In genomic region chr15:69591905-69592508, GRCh38 we compare ENCODE assay signal across 13 cellular contexts.
DNase-seq lines count a peak whose midpoint lies in the region; ATAC-seq and TF ChIP-seq lines count a peak whose summit lies in the region.
"Had no signal": no experiment of that assay in that cellular context is flagged by ENCODE, and none has a peak within 500 bp of the region (broad histone marks: within the 10 kb centered on the region; RNA-seq: fewer than 3 reads in every experiment).

No MANE protein-coding gene starts in this region.

- TF ChIP-seq CTCF in lower lobe of right lung (IDR thresholded peaks at IDR 0.05): no peak
- TF ChIP-seq CTCF in WERI-Rb-1 (IDR thresholded peaks at IDR 0.05; ENCODE audit: low read depth, low read length): no peak

- H3K27ac ChIP-seq in lower lobe of right lung: no peak overlapping the region
- no peak overlapping the region for H3K27ac ChIP-seq in WERI-Rb-1
- H3K27ac ChIP-seq: BLaER1 had no signal

- intact Hi-C loops in lower lobe of right lung (cut with DNase I): no loop called here

- H3K9me3 ChIP-seq in lower lobe of right lung (no peaks in the 10 kb centered on the region), WERI-Rb-1 (ENCODE audit: severe bottlenecking) (no peaks in the 10 kb centered on the region)
- H3K9me3 ChIP-seq: BLaER1 had no signal

- peak; percentile 65 for DNase-seq in Daoy (ENCODE audit: low read depth)
- DNase-seq in NCI-H2029 (lab: John Stamatoyannopoulos, UW): peak; percentile 84
- peak; percentile 20 for DNase-seq in RPMI8226
- no peak for DNase-seq in lower lobe of right lung
- DNase-seq in epidermal melanocyte (ENCODE audit: insufficient read length, low spot score): no peak
- DNase-seq in WERI-Rb-1: no peak
- no peak for DNase-seq in stimulated activated CD4-positive, alpha-beta T cell treated with anti-CD3 and anti-CD28 coated beads, Interleukin-4, amount 100 ng/mL, for 24 hours
- DNase-seq: activated naive CD4-positive, alpha-beta T cell treated with Interleukin-2 at 50 U/mL for 16 hours; OCI-M1; stimulated activated naive CD8-positive, alpha-beta T cell treated with anti-CD3 and anti-CD28 coated beads, Interleukin-15, Interleukin-2, amounts not matched to agents 100 U/mL and 50 U/mL, for 24 hours; T1000 had no signal

- H3K4me3 ChIP-seq in lower lobe of right lung (no peak overlapping the region), WERI-Rb-1 (ENCODE audit: low read depth, low read length) (no peak overlapping the region)
- H3K4me3 ChIP-seq: BLaER1 had no signal

- H3K36me3 ChIP-seq in lower lobe of right lung (no peaks in the 10 kb centered on the region), WERI-Rb-1 (no peaks in the 10 kb centered on the region)
- H3K36me3 ChIP-seq: BLaER1 had no signal

- ATAC-seq in lower lobe of right lung (peak; percentile 27 to 56), HG02884 (IDR thresholded peaks at IDR 0.05; ENCODE audit: unreplicated experiment) (no peak)
- ATAC-seq: stimulated activated naive CD8-positive, alpha-beta T cell treated with anti-CD3 and anti-CD28 coated beads, Interleukin-15, Interleukin-2, amounts not matched to agents 100 U/mL and 50 U/mL, for 24 hours had no signal

- peaks cover 52% of the 10 kb centered on the region for H3K4me1 ChIP-seq in lower lobe of right lung

- no peaks in the 10 kb centered on the region for H3K27me3 ChIP-seq in lower lobe of right lung (ENCODE audit: low read depth)
- no peaks in the 10 kb centered on the region for H3K27me3 ChIP-seq in WERI-Rb-1 (ENCODE audit: insufficient read depth, low read depth, severe bottlenecking)

Comparison
In these comparisons a context has a peak if more than half of its experiments do, and no peak if none do; other contexts are left out.
1. DNase-seq: peak in Daoy (single experiment), NCI-H2029 (single experiment) and RPMI8226 (single experiment); none in lower lobe of right lung (single experiment), epidermal melanocyte (single experiment), WERI-Rb-1 (single experiment) and stimulated activated CD4-positive, alpha-beta T cell treated with anti-CD3 and anti-CD28 coated beads, Interleukin-4, amount 100 ng/mL, for 24 hours (single experiment).